In genomic region chr1:27033059-27033746, GRCh38 we compare ENCODE assay signal across 1 cellular context.
TF ChIP-seq lines count a peak whose summit lies in the region.

No MANE protein-coding gene starts in this region.

TF ChIP-seq in SK-N-SH treated with all-trans-retinoic acid at 6 μM for 48 hours, 23 proteins besides CTCF, POLR2A, EP300 and RAD21 (continued from another document):
- TF ChIP-seq ZNF8 (CRISPR knock-in tag; IDR thresholded peaks at IDR 0.05): no peak
- TF ChIP-seq POU6F1 (CRISPR knock-in tag; IDR thresholded peaks at IDR 0.05; ENCODE audit: borderline replicate concordance, low read depth): no peak
- no peak for TF ChIP-seq CSDC2 (CRISPR knock-in tag; IDR thresholded peaks at IDR 0.05)
- TF ChIP-seq PATZ1 (CRISPR knock-in tag; IDR thresholded peaks at IDR 0.05; ENCODE audit: borderline replicate concordance): no peak
- no peak for TF ChIP-seq ZFP30 (CRISPR knock-in tag; IDR thresholded peaks at IDR 0.05)
- no peak for TF ChIP-seq OSR1 (CRISPR knock-in tag; IDR thresholded peaks at IDR 0.05)
- TF ChIP-seq PPARA (CRISPR knock-in tag; IDR thresholded peaks at IDR 0.05; ENCODE audit: borderline replicate concordance): no peak
- no peak for TF ChIP-seq TSHZ2 (CRISPR knock-in tag; IDR thresholded peaks at IDR 0.05)
- no peak for TF ChIP-seq ZNF70 (CRISPR knock-in tag; IDR thresholded peaks at IDR 0.05)
